In the genomic region with DNA sequence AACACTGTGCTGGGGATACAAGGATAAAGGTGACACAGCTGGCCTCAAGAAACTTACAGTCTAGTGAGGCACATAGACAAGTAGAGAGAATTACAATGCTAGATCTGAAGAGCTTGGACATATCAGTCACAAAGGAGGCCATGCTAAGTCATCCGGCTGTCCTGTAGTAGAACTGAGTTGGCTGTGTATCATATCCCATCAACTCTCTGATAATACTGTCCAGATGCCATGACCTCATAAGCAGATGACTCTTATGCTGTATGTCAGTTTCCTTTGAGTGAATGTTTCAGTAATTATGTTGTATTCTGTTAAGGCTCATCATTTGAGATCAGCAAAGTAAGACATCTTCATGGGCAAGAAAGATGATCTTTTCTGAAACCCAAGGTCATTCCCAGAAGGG, we compare ENCODE assay signal across 29 cellular contexts.
"Had no signal": no experiment of that assay in that cellular context is flagged by ENCODE, and none has a peak within 500 bp of the region (broad histone marks: within the 10 kb centered on the region; RNA-seq: fewer than 3 reads in every experiment).

No MANE protein-coding gene starts in this region.

- H3K27me3 Mint-ChIP-seq: activated CD8-positive, alpha-beta memory T cell treated with anti-CD3 and anti-CD28 coated beads, Interleukin-2, amount 10 ng/mL, durations not matched to agents 7 days and 5 days; activated naive CD4-positive, alpha-beta T cell treated with anti-CD3 and anti-CD28 coated beads, Interleukin-2, amount 10 ng/mL, durations not matched to agents 7 days and 5 days; activated naive CD8-positive, alpha-beta T cell treated with anti-CD3 and anti-CD28 coated beads, Interleukin-2, amount 10 ng/mL, durations not matched to agents 7 days and 5 days; naive thymus-derived CD4-positive, alpha-beta T cell; progenitor cell of endocrine pancreas; stimulated activated naive B cell treated with anti-CD40 and anti-IgM and Interleukin-4, amounts not matched to agents 10 μg/mL and 1 μg/mL and 100 μg/mL, for 72 hours; T-helper 17 cell had no signal

- H3K27me3 ChIP-seq: brain microvascular endothelial cell, ovary, suprapubic skin, tibial artery, upper lobe of right lung had no signal

- H3K4me3 ChIP-seq: coronary artery, dorsolateral prefrontal cortex, ovary, right lobe of liver, skin epidermis, suprapubic skin, tibial artery, upper lobe of right lung had no signal

- ATAC-seq: activated CD8-positive, alpha-beta memory T cell treated with anti-CD3 and anti-CD28 coated beads, Interleukin-2, amount 10 ng/mL, durations not matched to agents 7 days and 5 days; activated CD8-positive, alpha-beta T cell treated with anti-CD3 and anti-CD28 coated beads, Interleukin-2, amount 10 ng/mL, durations not matched to agents 7 days and 5 days; naive thymus-derived CD4-positive, alpha-beta T cell; right lobe of liver; stimulated activated naive B cell treated with anti-CD40 and anti-IgM and Interleukin-4, amounts not matched to agents 10 μg/mL and 1 μg/mL and 100 μg/mL, for 72 hours; T-helper 17 cell; upper lobe of right lung had no signal

- H3K9me3 Mint-ChIP-seq: activated naive CD4-positive, alpha-beta T cell treated with anti-CD3 and anti-CD28 coated beads, Interleukin-2, amount 10 ng/mL, durations not matched to agents 7 days and 5 days; activated naive CD8-positive, alpha-beta T cell treated with anti-CD3 and anti-CD28 coated beads, Interleukin-2, amount 10 ng/mL, durations not matched to agents 7 days and 5 days; stimulated activated naive B cell treated with anti-CD40 and anti-IgM and Interleukin-4, amounts not matched to agents 10 μg/mL and 1 μg/mL and 100 μg/mL, for 72 hours had no signal

- H3K27ac Mint-ChIP-seq: activated CD8-positive, alpha-beta memory T cell treated with anti-CD3 and anti-CD28 coated beads, Interleukin-2, amount 10 ng/mL, durations not matched to agents 7 days and 5 days; activated CD8-positive, alpha-beta T cell treated with anti-CD3 and anti-CD28 coated beads, Interleukin-2, amount 10 ng/mL, durations not matched to agents 7 days and 5 days; activated naive CD4-positive, alpha-beta T cell treated with anti-CD3 and anti-CD28 coated beads, Interleukin-2, amount 10 ng/mL, durations not matched to agents 7 days and 5 days; activated naive CD8-positive, alpha-beta T cell treated with anti-CD3 and anti-CD28 coated beads, Interleukin-2, amount 10 ng/mL, durations not matched to agents 7 days and 5 days; mesothelial cell of epicardium; naive thymus-derived CD4-positive, alpha-beta T cell; progenitor cell of endocrine pancreas; stimulated activated naive B cell treated with anti-CD40 and anti-IgM and Interleukin-4, amounts not matched to agents 10 μg/mL and 1 μg/mL and 100 μg/mL, for 72 hours; T-helper 17 cell had no signal

- H3K9me3 ChIP-seq: ovary, right lobe of liver, suprapubic skin, tibial artery, upper lobe of right lung had no signal

- H3K4me3 Mint-ChIP-seq: activated CD8-positive, alpha-beta memory T cell treated with anti-CD3 and anti-CD28 coated beads, Interleukin-2, amount 10 ng/mL, durations not matched to agents 7 days and 5 days; activated CD8-positive, alpha-beta T cell treated with anti-CD3 and anti-CD28 coated beads, Interleukin-2, amount 10 ng/mL, durations not matched to agents 7 days and 5 days; activated naive CD4-positive, alpha-beta T cell treated with anti-CD3 and anti-CD28 coated beads, Interleukin-2, amount 10 ng/mL, durations not matched to agents 7 days and 5 days; activated naive CD8-positive, alpha-beta T cell treated with anti-CD3 and anti-CD28 coated beads, Interleukin-2, amount 10 ng/mL, durations not matched to agents 7 days and 5 days; mesothelial cell of epicardium; naive thymus-derived CD4-positive, alpha-beta T cell; stimulated activated naive B cell treated with anti-CD40 and anti-IgM and Interleukin-4, amounts not matched to agents 10 μg/mL and 1 μg/mL and 100 μg/mL, for 72 hours; T-helper 17 cell had no signal

- H3K4me1 Mint-ChIP-seq: activated CD8-positive, alpha-beta memory T cell treated with anti-CD3 and anti-CD28 coated beads, Interleukin-2, amount 10 ng/mL, durations not matched to agents 7 days and 5 days; activated naive CD4-positive, alpha-beta T cell treated with anti-CD3 and anti-CD28 coated beads, Interleukin-2, amount 10 ng/mL, durations not matched to agents 7 days and 5 days; activated naive CD8-positive, alpha-beta T cell treated with anti-CD3 and anti-CD28 coated beads, Interleukin-2, amount 10 ng/mL, durations not matched to agents 7 days and 5 days; T-helper 17 cell had no signal

- H3K36me3 ChIP-seq: brain microvascular endothelial cell, ovary, right lobe of liver, suprapubic skin, tibial artery, upper lobe of right lung had no signal

- DNase-seq: activated CD4-positive, CD25-positive, alpha-beta regulatory T cell treated with anti-CD3 and anti-CD28 coated beads, Interleukin-2, amount 50 U/mL, for 72 hours; activated CD8-positive, alpha-beta memory T cell treated with anti-CD3 and anti-CD28 coated beads, Interleukin-2, amount 10 ng/mL, durations not matched to agents 7 days and 5 days; activated CD8-positive, alpha-beta T cell treated with anti-CD3 and anti-CD28 coated beads, Interleukin-2, amount 10 ng/mL, durations not matched to agents 7 days and 5 days; activated effector memory CD4-positive, alpha-beta T cell treated with anti-CD3 and anti-CD28 coated beads, Interleukin-2, amount 50 U/mL, for 16 hours; activated naive CD4-positive, alpha-beta T cell treated with anti-CD3 and anti-CD28 coated beads, Interleukin-2, amount 10 ng/mL, durations not matched to agents 7 days and 5 days; activated naive CD8-positive, alpha-beta T cell treated with anti-CD3 and anti-CD28 coated beads, Interleukin-2, amount 10 ng/mL, durations not matched to agents 7 days and 5 days; brain microvascular endothelial cell; dorsolateral prefrontal cortex; effector memory CD4-positive, alpha-beta T cell; head of caudate nucleus; hippocampal formation; left colon; mammary epithelial cell; naive thymus-derived CD4-positive, alpha-beta T cell; ovary; right lobe of liver; stimulated activated CD4-positive, alpha-beta T cell treated with anti-CD3 and anti-CD28 coated beads, Interleukin-12 subunit alpha, Interleukin-12 subunit beta, amount 100 ng/mL, for 4 hours; stimulated activated CD4-positive, alpha-beta T cell treated with anti-CD3 and anti-CD28 coated beads, Interleukin-4, amount 100 ng/mL, for 1 hour; stimulated activated CD8-positive, alpha-beta memory T cell treated with anti-CD3 and anti-CD28 coated beads, Interleukin-4, amount 100 ng/mL, for 48 hours; stimulated activated naive B cell treated with anti-CD40 and anti-IgM and Interleukin-4, amounts not matched to agents 10 μg/mL and 1 μg/mL and 100 μg/mL, for 72 hours; T-helper 17 cell; T1000; tibial artery; upper lobe of right lung had no signal

- H3K27ac ChIP-seq: brain microvascular endothelial cell, coronary artery, ovary, right lobe of liver, suprapubic skin, tibial artery, upper lobe of right lung had no signal

- H3K4me1 ChIP-seq: right lobe of liver, suprapubic skin, tibial artery, upper lobe of right lung had no signal

- H3K36me3 Mint-ChIP-seq: activated CD8-positive, alpha-beta memory T cell treated with anti-CD3 and anti-CD28 coated beads, Interleukin-2, amount 10 ng/mL, durations not matched to agents 7 days and 5 days; activated naive CD4-positive, alpha-beta T cell treated with anti-CD3 and anti-CD28 coated beads, Interleukin-2, amount 10 ng/mL, durations not matched to agents 7 days and 5 days; activated naive CD8-positive, alpha-beta T cell treated with anti-CD3 and anti-CD28 coated beads, Interleukin-2, amount 10 ng/mL, durations not matched to agents 7 days and 5 days; mesothelial cell of epicardium; naive thymus-derived CD4-positive, alpha-beta T cell had no signal
